In the genomic region with DNA sequence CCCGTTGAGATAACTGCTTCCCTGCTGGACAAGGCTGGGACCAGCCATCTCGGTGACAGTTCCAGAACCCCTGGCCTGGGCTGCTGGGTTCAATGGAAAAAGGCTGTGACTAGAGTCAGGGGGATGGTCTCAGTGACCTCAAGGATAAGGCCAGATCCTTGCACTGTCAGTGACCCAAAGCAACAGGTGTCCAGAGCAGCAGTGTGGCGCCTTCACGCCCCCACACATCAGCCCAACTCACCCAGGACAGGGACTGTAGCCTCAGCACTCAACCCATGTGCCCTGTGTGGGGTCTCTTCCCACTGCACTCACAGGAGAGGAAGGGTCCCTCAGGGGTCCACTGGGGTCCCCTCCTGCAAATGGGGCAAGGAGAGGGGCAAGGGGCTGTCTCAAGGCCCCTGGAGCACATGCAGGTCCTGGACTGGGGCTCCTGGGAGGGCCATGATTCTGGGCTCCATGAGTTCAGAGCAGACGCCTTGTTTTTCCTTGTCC, we compare ENCODE assay signal across 1 cellular context.
TF ChIP-seq lines count a peak whose summit lies in the region.

No MANE protein-coding gene starts in this region.

TF ChIP-seq in K562, 482 proteins besides CTCF, POLR2A, EP300 and RAD21:
- TF ChIP-seq CBX2 (IDR thresholded peaks at IDR 0.05; ENCODE audit: insufficient read depth, low read length, poor library complexity, severe bottlenecking), result no peak
- no peak for TF ChIP-seq SAFB (IDR thresholded peaks at IDR 0.05; ENCODE audit: borderline replicate concordance, low read depth, low read length)
- TF ChIP-seq ZNF41 (CRISPR knock-in tag; conservative IDR thresholded peaks at IDR 0.05), result no peak
- TF ChIP-seq CTBP1 (IDR thresholded peaks at IDR 0.05; ENCODE audit: borderline replicate concordance), result 0 out of 2 replicates have a peak, but pooled peaks have one; percentile 4
- TF ChIP-seq TGIF2 (CRISPR knock-in tag; IDR thresholded peaks at IDR 0.05), result no peak
- no peak for TF ChIP-seq ESRRA (IDR thresholded peaks at IDR 0.05; ENCODE audit: borderline replicate concordance, low read depth)
- TF ChIP-seq SMAD1 (IDR thresholded peaks at IDR 0.05; ENCODE audit: low read depth, low read length, partially characterized antibody), result no peak
- peak; percentile 58; the same call in 1 of the 2 replicates for TF ChIP-seq ZBTB7A (IDR thresholded peaks at IDR 0.05; ENCODE audit: borderline replicate concordance, control insufficient read depth, low read depth, low read length)
- no peak for TF ChIP-seq CCAR2 (IDR thresholded peaks at IDR 0.05; ENCODE audit: low read depth, low read length)
- TF ChIP-seq EGR1 (conservative IDR thresholded peaks at IDR 0.05), result peak; percentile 78
